24 cellular contexts compared by ENCODE assay signal in genomic region chr10:36224431-36224985, GRCh38.
A peak's percentile ranks its signal among the peaks of the same experiment; 100 is the strongest.
DNase-seq lines count a peak whose midpoint lies in the region; ATAC-seq and TF ChIP-seq lines count a peak whose summit lies in the region.
"Had no signal": no experiment of that assay in that cellular context is flagged by ENCODE, and none has a peak within 500 bp of the region (broad histone marks: within the 10 kb centered on the region; RNA-seq: fewer than 3 reads in every experiment).

No MANE protein-coding gene starts in this region.

- no peak overlapping the region for H2AFZ ChIP-seq in ACC112 (ENCODE audit: low read length, unreplicated experiment)
- H2AFZ ChIP-seq: GM23338 had no signal

- H3K27ac ChIP-seq in ACC112 (ENCODE audit: low read depth, low read length) (peak overlapping the region; percentile 17; the same call in 1 of the 2 replicates), HEK293 (ENCODE audit: extremely low read depth, low read depth, low read length) (no peak overlapping the region), dorsolateral prefrontal cortex (no peak overlapping the region)
- H3K27ac ChIP-seq: body of pancreas, coronary artery, gastroesophageal sphincter had no signal

- DNase-seq in amniotic epithelial cell (ENCODE audit: low read depth): peak; percentile 96
- DNase-seq in fibroblast of peridontal ligament (ENCODE audit: extremely low read depth): peak; percentile 55
- DNase-seq in NCI-H146 (lab: John Stamatoyannopoulos, UW): no peak
- DNase-seq in NCI-H226: no peak
- DNase-seq in dorsolateral prefrontal cortex: no peak
- DNase-seq: activated CD4-positive, alpha-beta T cell treated with anti-CD3 and anti-CD28 coated beads for 1 hour; activated T-cell treated with anti-CD3 and anti-CD28 coated beads, Interleukin-2, amount 50 U/mL, for 72 hours; body of pancreas; GF-D8; left colon; midbrain; NCI-H1092; NCI-H2029 treated with DMSO at 0.1 percent for 48 hours; NCI-H526 treated with DMSO at 0.1 percent for 48 hours; posterior cingulate gyrus had no signal

- CTCF ChIA-PET in HEK293 (lab: Yijun Ruan, JAX): no interaction called here

- H3K27me3 ChIP-seq in ACC112 (ENCODE audit: insufficient read depth, low read length): no peaks in the 10 kb centered on the region; the same call in 1 of the 2 replicates
- H3K27me3 ChIP-seq in dorsolateral prefrontal cortex: peaks cover 0 to 15% (median 0%) of the 10 kb centered on the region in 45 donors
- H3K27me3 ChIP-seq: body of pancreas, gastroesophageal sphincter had no signal

- no peaks in the 10 kb centered on the region for H3K9me3 ChIP-seq in HEK293 (ENCODE audit: control insufficient read depth, insufficient read depth, low read depth, low read length)
- H3K9me3 ChIP-seq: body of pancreas, gastroesophageal sphincter had no signal

- no peak overlapping the region for H3K4me3 ChIP-seq in ACC112 (ENCODE audit: low read depth, low read length)
- H3K4me3 ChIP-seq in HEK293 (ENCODE audit: low read depth, low read length): no peak overlapping the region
- H3K4me3 ChIP-seq in dorsolateral prefrontal cortex: no peak overlapping the region
- H3K4me3 ChIP-seq: body of pancreas, coronary artery, gastroesophageal sphincter, GM23338, K562 had no signal

- no peak for TF ChIP-seq CTCF in HEK293 (tag by site-specific recombination; IDR thresholded peaks at IDR 0.05)
- TF ChIP-seq CTCF in dorsolateral prefrontal cortex (IDR thresholded peaks at IDR 0.05 in 54 of 56, conservative IDR thresholded peaks at IDR 0.05 in 2 of 56; ENCODE audit: low read depth in 1 of 56, partially characterized antibody in 56 of 56): no peak

- H3K4me1 ChIP-seq in ACC112 (ENCODE audit: control insufficient read depth, insufficient read depth, low read length, unreplicated experiment) (peaks cover 9% of the 10 kb centered on the region), HEK293 (ENCODE audit: control insufficient read depth, insufficient read depth, low read length) (0 out of 2 replicates have a peak, but pooled peaks cover 2% of the 10 kb centered on the region)
- H3K4me1 ChIP-seq: body of pancreas had no signal

- H3K79me2 ChIP-seq in ACC112 (ENCODE audit: control insufficient read depth, insufficient read depth, low read length, unreplicated experiment): no peaks in the 10 kb centered on the region

- intact Hi-C loops in dorsolateral prefrontal cortex (cut with DNase I): no loop called here

- ATAC-seq in GM19395 (IDR thresholded peaks at IDR 0.05; ENCODE audit: unreplicated experiment): no peak
- ATAC-seq: activated T-cell treated with anti-CD3 and anti-CD28 coated beads, Interleukin-2, amount 50 U/mL, for 72 hours; body of pancreas; gastroesophageal sphincter; GM23338; K562; left colon; sciatic nerve; stimulated activated memory B cell treated with anti-CD40 and anti-IgM and Interleukin-4, amounts not matched to agents 10 μg/mL and 1 μg/mL and 100 μg/mL, for 72 hours had no signal

- POLR2A ChIA-PET in HEK293 (lab: Yijun Ruan, JAX): no interaction called here

- H3K36me3 ChIP-seq in ACC112 (ENCODE audit: insufficient read depth, low read length): no peaks in the 10 kb centered on the region
- H3K36me3 ChIP-seq in HEK293 (ENCODE audit: control insufficient read depth in 2 of 2, insufficient read depth in 1 of 2, low read length in 2 of 2): no peaks in the 10 kb centered on the region
- H3K36me3 ChIP-seq: gastroesophageal sphincter had no signal

TF ChIP-seq in HEK293, 187 proteins besides CTCF, POLR2A, EP300 and RAD21:
- peak; percentile 66 for TF ChIP-seq ZNF133 (tag by site-specific recombination; IDR thresholded peaks at IDR 0.05)
- TF ChIP-seq GLIS1 (tag by site-specific recombination; IDR thresholded peaks at IDR 0.05): no peak
- peak; percentile 61; the same call in 1 of the 2 replicates for TF ChIP-seq TRIM28 (IDR thresholded peaks at IDR 0.05; ENCODE audit: borderline replicate concordance, low read length)

Comparison
In these comparisons a context has a peak if more than half of its experiments do, and no peak if none do; other contexts are left out.
1. DNase-seq: peak in amniotic epithelial cell (single experiment) and fibroblast of peridontal ligament (single experiment); none in NCI-H146 (single experiment), NCI-H226 (single experiment) and dorsolateral prefrontal cortex (0 of 10).